14 cellular contexts compared by ENCODE assay signal in the genomic region with DNA sequence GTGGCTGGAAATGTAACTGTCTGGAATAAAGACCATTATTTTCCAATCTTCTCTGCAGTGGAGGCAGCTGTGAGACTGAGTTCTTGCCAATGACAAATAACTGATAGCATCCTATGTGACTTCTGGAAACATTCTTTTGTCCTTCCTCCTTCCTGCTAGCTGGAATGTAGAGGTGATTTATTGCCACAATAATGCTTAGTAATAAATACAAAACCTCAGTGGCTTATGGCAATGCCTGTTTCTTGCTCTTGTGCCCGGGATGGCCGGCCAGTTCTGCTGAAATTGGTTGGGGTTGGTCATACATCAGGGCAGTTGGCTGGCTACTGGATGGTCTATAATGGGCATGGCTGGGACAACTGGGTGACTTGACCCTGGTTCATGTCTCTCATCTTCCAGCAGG. TPM values are rescaled to one million over a fixed set of nuclear protein-coding genes. Genes with fewer than 3 reads are reported as not detected.
A peak's percentile ranks its signal among the peaks of the same experiment; 100 is the strongest.
DNase-seq lines count a peak whose midpoint lies in the region; TF ChIP-seq lines count a peak whose summit lies in the region.
"Had no signal": no experiment of that assay in that cellular context is flagged by ENCODE, and none has a peak within 500 bp of the region (broad histone marks: within the 10 kb centered on the region; RNA-seq: fewer than 3 reads in every experiment).

No MANE protein-coding gene starts in this region.

- H2AFZ ChIP-seq in SK-N-SH (ENCODE audit: low read depth) = peak overlapping the region; percentile 39; the same call in 1 of the 2 replicates

- no peak for TF ChIP-seq RAD21 in SK-N-SH (IDR thresholded peaks at IDR 0.05; ENCODE audit: low read length)

- H3K36me3 ChIP-seq in SK-N-SH (replicated peaks in 1 of 2; ENCODE audit: control insufficient read depth in 1 of 2, insufficient read depth in 2 of 2, low read length in 1 of 2) = no peaks in the 10 kb centered on the region
- H3K36me3 ChIP-seq in suprapubic skin = no peaks in the 10 kb centered on the region
- H3K36me3 ChIP-seq: heart left ventricle, transverse colon had no signal

- TF ChIP-seq EP300 in SK-N-SH (IDR thresholded peaks at IDR 0.05; ENCODE audit: borderline replicate concordance in 1 of 2, low read depth in 1 of 2, low read length in 1 of 2) (peak; percentile 53 to 98), suprapubic skin (IDR thresholded peaks at IDR 0.05) (no peak)

- peak overlapping the region; percentile 81 to 95; a peak in 3 of 4 replicates for H3K27ac ChIP-seq in SK-N-SH (ENCODE audit: low read depth in 2 of 2, low read length in 1 of 2)
- H3K27ac ChIP-seq in suprapubic skin = no peak overlapping the region
- H3K27ac ChIP-seq: heart left ventricle had no signal

- H3K4me1 ChIP-seq in SK-N-SH (ENCODE audit: control insufficient read depth in 1 of 2, insufficient read depth in 2 of 2, low read depth in 1 of 2, low read length in 1 of 2) (peaks cover 0 to 50% of the 10 kb centered on the region in 2 experiments), suprapubic skin (no peaks in the 10 kb centered on the region)

- CTCF ChIA-PET in SK-N-SH (lab: Yijun Ruan, JAX) = interaction anchor here (0.9 to 4.5 kb wide), 2 partner anchors 13 to 217 kb away, joined by 3 to 26 read pairs; a partner anchor contains a TSS

- peak overlapping the region; percentile 51 for H3K4me2 ChIP-seq in SK-N-SH

- WGBS in SK-N-SH (ENCODE audit: low lambda C conversion rate) = 16% methylated on average over 2 of the region's 2 CpGs
- WGBS in suprapubic skin = 83% methylated on average over 2 of the region's 2 CpGs

- H3F3A ChIP-seq in SK-N-SH (replicated peaks; ENCODE audit: insufficient read depth) = peaks cover 35% of the 10 kb centered on the region

- TF ChIP-seq POLR2A in suprapubic skin (IDR thresholded peaks at IDR 0.05) = no peak

- H3K9me3 ChIP-seq in SK-N-SH (no peaks in the 10 kb centered on the region), suprapubic skin (no peaks in the 10 kb centered on the region)
- H3K9me3 ChIP-seq: heart left ventricle, transverse colon had no signal

- H3K4me3 ChIP-seq in SK-N-SH (ENCODE audit: low read depth in 2 of 2, low read length in 1 of 2) (no peak overlapping the region), fibroblast of the aortic adventitia (ENCODE audit: low read depth, low read length) (no peak overlapping the region), suprapubic skin (no peak overlapping the region)
- H3K4me3 ChIP-seq: heart left ventricle, transverse colon had no signal

- H3K27me3 ChIP-seq in SK-N-SH (ENCODE audit: insufficient read depth) = no peaks in the 10 kb centered on the region
- no peaks in the 10 kb centered on the region for H3K27me3 ChIP-seq in suprapubic skin
- H3K27me3 ChIP-seq: transverse colon had no signal

- no peaks in the 10 kb centered on the region for H3K9me2 ChIP-seq in SK-N-SH

- peak; percentile 22 for DNase-seq in AG08396 (ENCODE audit: low spot score)
- peak; percentile 75 for DNase-seq in GM03348 (ENCODE audit: low spot score)
- DNase-seq in SK-N-SH = no peak
- peak; percentile 61 for DNase-seq in fibroblast of the aortic adventitia (ENCODE audit: low read depth)
- no peak for DNase-seq in suprapubic skin (ENCODE audit: low spot score in 2 of 2)
- DNase-seq in SIG-M5 (lab: John Stamatoyannopoulos, UW) = no peak
- DNase-seq in NCI-H1092 (lab: John Stamatoyannopoulos, UW) = no peak
- DNase-seq: heart left ventricle; left cardiac atrium; naive thymus-derived CD4-positive, alpha-beta T cell; NCI-H1092 treated with DMSO at 0.1 percent for 48 hours; NCI-H226; transverse colon had no signal

- POLR2A ChIA-PET in SK-N-SH (lab: Yijun Ruan, JAX) = no interaction called here

- peak overlapping the region; percentile 22 for H3K9ac ChIP-seq in SK-N-SH

- no peaks in the 10 kb centered on the region for H3K79me2 ChIP-seq in SK-N-SH (ENCODE audit: insufficient read depth)

- no peak for TF ChIP-seq CTCF in SK-N-SH (IDR thresholded peaks at IDR 0.05)
- no peak for TF ChIP-seq CTCF in fibroblast of the aortic adventitia (IDR thresholded peaks at IDR 0.05; ENCODE audit: insufficient read depth, low read length)
- no peak for TF ChIP-seq CTCF in suprapubic skin (IDR thresholded peaks at IDR 0.05)

- no peaks in the 10 kb centered on the region for H4K20me1 ChIP-seq in SK-N-SH (ENCODE audit: insufficient read depth)

TF ChIP-seq in SK-N-SH, 30 proteins besides CTCF, POLR2A, EP300 and RAD21 (continues in another document):
- TF ChIP-seq, protein P1, sequence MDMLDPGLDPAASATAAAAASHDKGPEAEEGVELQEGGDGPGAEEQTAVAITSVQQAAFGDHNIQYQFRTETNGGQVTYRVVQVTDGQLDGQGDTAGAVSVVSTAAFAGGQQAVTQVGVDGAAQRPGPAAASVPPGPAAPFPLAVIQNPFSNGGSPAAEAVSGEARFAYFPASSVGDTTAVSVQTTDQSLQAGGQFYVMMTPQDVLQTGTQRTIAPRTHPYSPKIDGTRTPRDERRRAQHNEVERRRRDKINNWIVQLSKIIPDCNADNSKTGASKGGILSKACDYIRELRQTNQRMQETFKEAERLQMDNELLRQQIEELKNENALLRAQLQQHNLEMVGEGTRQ (IDR thresholded peaks at IDR 0.05; ENCODE audit: borderline replicate concordance, low read depth, low read length) = no peak
- TF ChIP-seq NFIC (IDR thresholded peaks at IDR 0.05; ENCODE audit: borderline replicate concordance) = peak; percentile 92
- TF ChIP-seq, protein P2, sequence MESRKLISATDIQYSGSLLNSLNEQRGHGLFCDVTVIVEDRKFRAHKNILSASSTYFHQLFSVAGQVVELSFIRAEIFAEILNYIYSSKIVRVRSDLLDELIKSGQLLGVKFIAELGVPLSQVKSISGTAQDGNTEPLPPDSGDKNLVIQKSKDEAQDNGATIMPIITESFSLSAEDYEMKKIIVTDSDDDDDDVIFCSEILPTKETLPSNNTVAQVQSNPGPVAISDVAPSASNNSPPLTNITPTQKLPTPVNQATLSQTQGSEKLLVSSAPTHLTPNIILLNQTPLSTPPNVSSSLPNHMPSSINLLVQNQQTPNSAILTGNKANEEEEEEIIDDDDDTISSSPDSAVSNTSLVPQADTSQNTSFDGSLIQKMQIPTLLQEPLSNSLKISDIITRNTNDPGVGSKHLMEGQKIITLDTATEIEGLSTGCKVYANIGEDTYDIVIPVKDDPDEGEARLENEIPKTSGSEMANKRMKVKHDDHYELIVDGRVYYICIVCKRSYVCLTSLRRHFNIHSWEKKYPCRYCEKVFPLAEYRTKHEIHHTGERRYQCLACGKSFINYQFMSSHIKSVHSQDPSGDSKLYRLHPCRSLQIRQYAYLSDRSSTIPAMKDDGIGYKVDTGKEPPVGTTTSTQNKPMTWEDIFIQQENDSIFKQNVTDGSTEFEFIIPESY (IDR thresholded peaks at IDR 0.05; ENCODE audit: borderline replicate concordance, low read depth) = peak; percentile 62; the same call in 1 of the 2 replicates
- TF ChIP-seq, protein P3, sequence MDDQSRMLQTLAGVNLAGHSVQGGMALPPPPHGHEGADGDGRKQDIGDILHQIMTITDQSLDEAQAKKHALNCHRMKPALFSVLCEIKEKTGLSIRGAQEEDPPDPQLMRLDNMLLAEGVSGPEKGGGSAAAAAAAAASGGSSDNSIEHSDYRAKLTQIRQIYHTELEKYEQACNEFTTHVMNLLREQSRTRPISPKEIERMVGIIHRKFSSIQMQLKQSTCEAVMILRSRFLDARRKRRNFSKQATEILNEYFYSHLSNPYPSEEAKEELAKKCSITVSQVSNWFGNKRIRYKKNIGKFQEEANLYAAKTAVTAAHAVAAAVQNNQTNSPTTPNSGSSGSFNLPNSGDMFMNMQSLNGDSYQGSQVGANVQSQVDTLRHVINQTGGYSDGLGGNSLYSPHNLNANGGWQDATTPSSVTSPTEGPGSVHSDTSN (IDR thresholded peaks at IDR 0.05) = peak; percentile 98
- peak; percentile 90; the same call in 1 of the 2 replicates for TF ChIP-seq RXRA (IDR thresholded peaks at IDR 0.05; ENCODE audit: borderline replicate concordance, low read depth)
- TF ChIP-seq SIN3A (IDR thresholded peaks at IDR 0.05; ENCODE audit: borderline replicate concordance, low read depth, low read length) = no peak
- TF ChIP-seq POLR2AphosphoS5 (IDR thresholded peaks at IDR 0.05; ENCODE audit: low read depth, low read length) = peak; percentile 71
- TF ChIP-seq GABPA (IDR thresholded peaks at IDR 0.05; ENCODE audit: low read depth) = 0 out of 2 replicates have a peak, but pooled peaks have one; percentile 13
- peak; percentile 97 for TF ChIP-seq TEAD4 (IDR thresholded peaks at IDR 0.05; ENCODE audit: borderline replicate concordance, insufficient read depth)
- TF ChIP-seq, protein P4, sequence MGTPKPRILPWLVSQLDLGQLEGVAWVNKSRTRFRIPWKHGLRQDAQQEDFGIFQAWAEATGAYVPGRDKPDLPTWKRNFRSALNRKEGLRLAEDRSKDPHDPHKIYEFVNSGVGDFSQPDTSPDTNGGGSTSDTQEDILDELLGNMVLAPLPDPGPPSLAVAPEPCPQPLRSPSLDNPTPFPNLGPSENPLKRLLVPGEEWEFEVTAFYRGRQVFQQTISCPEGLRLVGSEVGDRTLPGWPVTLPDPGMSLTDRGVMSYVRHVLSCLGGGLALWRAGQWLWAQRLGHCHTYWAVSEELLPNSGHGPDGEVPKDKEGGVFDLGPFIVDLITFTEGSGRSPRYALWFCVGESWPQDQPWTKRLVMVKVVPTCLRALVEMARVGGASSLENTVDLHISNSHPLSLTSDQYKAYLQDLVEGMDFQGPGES (IDR thresholded peaks at IDR 0.05; ENCODE audit: low read depth, low read length) = no peak
- peak; percentile 97 for TF ChIP-seq TCF12 (IDR thresholded peaks at IDR 0.05)
- TF ChIP-seq, protein P5, sequence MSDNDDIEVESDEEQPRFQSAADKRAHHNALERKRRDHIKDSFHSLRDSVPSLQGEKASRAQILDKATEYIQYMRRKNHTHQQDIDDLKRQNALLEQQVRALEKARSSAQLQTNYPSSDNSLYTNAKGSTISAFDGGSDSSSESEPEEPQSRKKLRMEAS (IDR thresholded peaks at IDR 0.05; ENCODE audit: low read depth) = 0 out of 2 replicates have a peak, but pooled peaks have one; percentile 16
- peak; percentile 88; the same call in 1 of the 2 replicates for TF ChIP-seq FOXM1 (IDR thresholded peaks at IDR 0.05; ENCODE audit: low read depth)
- TF ChIP-seq TAF1 (IDR thresholded peaks at IDR 0.05; ENCODE audit: borderline replicate concordance, low read depth, low read length) = no peak; the same call in 1 of the 2 replicates
- 0 out of 2 replicates have a peak, but pooled peaks have one; percentile 40 for TF ChIP-seq MEF2A (IDR thresholded peaks at IDR 0.05; ENCODE audit: borderline replicate concordance, low read depth)

RNA-seq across cellular contexts. Expression of a gene that starts 12.2 kb away (rescaled TPM):
- 0.41 and 0.46 TPM in 2 replicates for polyA plus RNA-seq in SK-N-SH (2012; rRNA removed)
- 0.42 and 0.71 TPM in 2 replicates for polyA plus RNA-seq in SK-N-SH (2012; cell fraction: cytosol; rRNA removed)
- 0.20 and 0.37 TPM in 2 replicates for polyA plus RNA-seq in SK-N-SH (2012; cell fraction: nucleus; rRNA removed)
- total RNA-seq in fibroblast of the aortic adventitia (ENCODE audit: low replicate concordance) (not detected in 2 replicates), suprapubic skin (not detected)
- total RNA-seq: Daoy, heart left ventricle, left cardiac atrium, transverse colon had no signal
- polyA plus RNA-seq: heart left ventricle; naive thymus-derived CD4-positive, alpha-beta T cell had no signal

RNA-seq across cellular contexts. Expression of a gene that starts 36.5 kb away (rescaled TPM):
- polyA plus RNA-seq in SK-N-SH (2012; rRNA removed) = not detected in 2 replicates
- polyA plus RNA-seq in SK-N-SH (2012; cell fraction: cytosol; rRNA removed) = not detected in 2 replicates
- not detected in 2 replicates for polyA plus RNA-seq in SK-N-SH (2012; cell fraction: nucleus; rRNA removed)
- total RNA-seq in fibroblast of the aortic adventitia (ENCODE audit: low replicate concordance) (not detected in 2 replicates), suprapubic skin (not detected)
- total RNA-seq: Daoy; heart left ventricle; left cardiac atrium; naive thymus-derived CD4-positive, alpha-beta T cell; transverse colon had no signal
- polyA plus RNA-seq: heart left ventricle; naive thymus-derived CD4-positive, alpha-beta T cell had no signal

Comparison
In these comparisons a context has a peak if more than half of its experiments do, and no peak if none do; other contexts are left out.
1. DNase-seq: peak in AG08396 (single experiment), GM03348 (single experiment) and fibroblast of the aortic adventitia (single experiment); none in SK-N-SH (single experiment), suprapubic skin (0 of 2), SIG-M5 (single experiment) and NCI-H1092 (single experiment).